23 cellular contexts compared by ENCODE assay signal in genomic region chr11:121295246-121296007, GRCh38. TPM values are rescaled to one million over a fixed set of nuclear protein-coding genes. Genes with fewer than 3 reads are reported as not detected.
DNase-seq lines count a peak whose midpoint lies in the region; ATAC-seq, FAIRE-seq and TF ChIP-seq lines count a peak whose summit lies in the region.
"Had no signal": no experiment of that assay in that cellular context is flagged by ENCODE, and none has a peak within 500 bp of the region (broad histone marks: within the 10 kb centered on the region; RNA-seq: fewer than 3 reads in every experiment).

No MANE protein-coding gene starts in this region.

- H3K4me3 ChIP-seq in breast epithelium, result no peak overlapping the region
- H3K4me3 ChIP-seq in GM12878, result peak overlapping the region; percentile 50; the same call in 1 of the 2 replicates
- no peak overlapping the region for H3K4me3 ChIP-seq in mesendoderm (ENCODE audit: low read length)
- H3K4me3 ChIP-seq: lung had no signal

- no peak overlapping the region for H4K8ac ChIP-seq in mesendoderm (ENCODE audit: low read depth, low read length)

- TF ChIP-seq POLR2A in breast epithelium (IDR thresholded peaks at IDR 0.05), result no peak
- TF ChIP-seq POLR2A in GM12878 (IDR thresholded peaks at IDR 0.05; ENCODE audit: low read depth, low read length), result no peak

- H3K79me1 ChIP-seq in mesendoderm (ENCODE audit: low read length), result peaks cover 8% of the 10 kb centered on the region

- H3K27ac Mint-ChIP-seq in MCF 10A (ENCODE audit: low read depth, unreplicated experiment) (peak overlapping the region; percentile 55), type B pancreatic cell (no peak overlapping the region)
- H3K27ac Mint-ChIP-seq: activated CD4-positive, alpha-beta memory T cell treated with anti-CD3 and anti-CD28 coated beads, Interleukin-2, amount 10 ng/mL, durations not matched to agents 7 days and 5 days had no signal

- CTCF ChIA-PET in MCF 10A (lab: Yijun Ruan, JAX) (interaction anchor here (0.6 to 0.7 kb wide), 2 partner anchors 23 to 583 kb away, joined by 3 to 4 read pairs; no protein-coding TSS in a partner anchor), GM12878 (lab: Yijun Ruan, JAX) (interaction anchor here (0.6 to 1.3 kb wide), 2 partner anchors 25 to 111 kb away, joined by 3 to 4 read pairs; no protein-coding TSS in a partner anchor)

- no peak overlapping the region for H3K9ac ChIP-seq in GM12878 (ENCODE audit: control insufficient read depth, insufficient read depth, low read length)
- H3K9ac ChIP-seq in mesendoderm (ENCODE audit: low read length), result peak overlapping the region; percentile 35

- no peak for TF ChIP-seq CTCF in MCF 10A (IDR thresholded peaks at IDR 0.05; ENCODE audit: unreplicated experiment)
- no peak for TF ChIP-seq CTCF in breast epithelium (IDR thresholded peaks at IDR 0.05)
- no peak for TF ChIP-seq CTCF in GM12878 (IDR thresholded peaks at IDR 0.05 in 2 of 3, conservative IDR thresholded peaks at IDR 0.05 in 1 of 3; ENCODE audit: control insufficient read depth in 2 of 3, extremely low read depth in 1 of 3, insufficient read depth in 1 of 3, low read depth in 3 of 3, low read length in 3 of 3)
- no peak for TF ChIP-seq CTCF in type B pancreatic cell (conservative IDR thresholded peaks at IDR 0.05)

- H3K18ac ChIP-seq in mesendoderm (ENCODE audit: low read length), result no peak overlapping the region

- H3K4me1 Mint-ChIP-seq in MCF 10A (ENCODE audit: insufficient read depth, unreplicated experiment) (peaks cover 27% of the 10 kb centered on the region), type B pancreatic cell (ENCODE audit: unreplicated experiment) (peaks cover 42% of the 10 kb centered on the region)

- no peak for TF ChIP-seq EP300 in GM12878 (IDR thresholded peaks at IDR 0.05; ENCODE audit: borderline replicate concordance in 1 of 2, control insufficient read depth in 1 of 2, low read depth in 2 of 2, low read length in 2 of 2)

- peak overlapping the region; percentile 22 for H2BK5ac ChIP-seq in mesendoderm (ENCODE audit: low read length)

- SMC1A ChIA-PET in GM12878 (lab: Charles Lee; ENCODE audit: uncharacterized antibody, unreplicated experiment), result no interaction called here

- H3K9me3 ChIP-seq in breast epithelium (no peaks in the 10 kb centered on the region), GM12878 (replicated peaks; ENCODE audit: control insufficient read depth, insufficient read depth, low read length) (peaks cover 13% of the 10 kb centered on the region)

- peak overlapping the region; percentile 38 for H2AK5ac ChIP-seq in mesendoderm (ENCODE audit: low read length)

- RAD21 ChIA-PET in GM12878 (lab: Charles Lee; ENCODE audit: unreplicated experiment), result no interaction called here

- no TSS peak for BruUV-seq in MCF 10A (replicated peaks; lab: Mats Ljungman, UMichigan)
- no TSS peak for BruUV-seq in GM12878 (replicated peaks; lab: Mats Ljungman, UMichigan)

- no peak overlapping the region for H3K27ac ChIP-seq in breast epithelium
- H3K27ac ChIP-seq in GM12878 (ENCODE audit: control insufficient read depth, insufficient read depth), result no peak overlapping the region
- H3K27ac ChIP-seq in mesendoderm (ENCODE audit: low read depth, low read length), result peak overlapping the region; percentile 17
- H3K27ac ChIP-seq: RWPE1 had no signal

- DNase-seq in MCF 10A (ENCODE audit: unreplicated experiment) (no peak), breast epithelium (ENCODE audit: low spot score in 2 of 2) (no peak), GM12878 (ENCODE audit: low read depth, low spot score) (no peak), mesendoderm (peak; percentile 44), type B pancreatic cell (ENCODE audit: extremely low spot score, unreplicated experiment) (no peak), NCI-H2227 treated with DMSO at 0.1 percent for 48 hours (lab: John Stamatoyannopoulos, UW) (no peak), DMS 273 treated with DMSO at 0.1 percent for 48 hours (lab: John Stamatoyannopoulos, UW) (no peak)
- DNase-seq: ACHN; activated CD4-positive, alpha-beta memory T cell treated with anti-CD3 and anti-CD28 coated beads, Interleukin-2, amount 10 ng/mL, durations not matched to agents 7 days and 5 days; amniotic stem cell; CD4-positive, CD25-positive, alpha-beta regulatory T cell; foreskin fibroblast; GOT3; NCI-H2029; NCI-H774; nucleus accumbens; stimulated activated CD4-positive, alpha-beta T cell treated with anti-CD3 and anti-CD28 coated beads, Interleukin-2, amount 100 ng/mL, for 48 hours; substantia nigra had no signal

- intact Hi-C loops in MCF 10A (cut with micrococcal nuclease) (loop anchor here (10.0 kb wide), 1 partner anchor 909 kb away; no protein-coding TSS in a partner anchor), breast epithelium (cut with DNase I; ENCODE audit: low total_unique reads) (no loop called here), GM12878 (cut with micrococcal nuclease; ENCODE audit: unreplicated experiment) (loop anchor here (10.0 kb wide), 1 partner anchor 271 kb away; the partner anchor contains the start of gene TBCEL)

- no peak overlapping the region for H3K4ac ChIP-seq in mesendoderm (ENCODE audit: low read depth, low read length)

- no peak for FAIRE-seq in GM12878 (lab: Jason Lieb, UNC)
- FAIRE-seq: endometrium had no signal

- H3K27me3 ChIP-seq in breast epithelium (no peaks in the 10 kb centered on the region), GM12878 (replicated peaks in 1 of 2; ENCODE audit: control insufficient read depth in 2 of 2, insufficient read depth in 2 of 2, low read length in 1 of 2) (no peaks in the 10 kb centered on the region), mesendoderm (ENCODE audit: insufficient read depth, low read length, poor library complexity) (no peaks in the 10 kb centered on the region)

- H2BK15ac ChIP-seq in mesendoderm (replicated peaks; ENCODE audit: low read depth), result no peak overlapping the region

- in situ Hi-C loops in GM12878 (cut with MboI), result no loop called here

- H3K27me3 Mint-ChIP-seq in MCF 10A (ENCODE audit: insufficient read depth, unreplicated experiment) (no peaks in the 10 kb centered on the region), type B pancreatic cell (no peaks in the 10 kb centered on the region)
- H3K27me3 Mint-ChIP-seq: activated CD4-positive, alpha-beta memory T cell treated with anti-CD3 and anti-CD28 coated beads, Interleukin-2, amount 10 ng/mL, durations not matched to agents 7 days and 5 days; CD4-positive, CD25-positive, alpha-beta regulatory T cell had no signal

- H2BK120ac ChIP-seq in mesendoderm (ENCODE audit: low read depth, low read length), result no peak overlapping the region

- H3K23ac ChIP-seq in mesendoderm (ENCODE audit: low read length), result no peak overlapping the region

- peak overlapping the region; percentile 94 for H3K4me3 Mint-ChIP-seq in MCF 10A (ENCODE audit: unreplicated experiment)
- peak overlapping the region; percentile 69 for H3K4me3 Mint-ChIP-seq in type B pancreatic cell
- H3K4me3 Mint-ChIP-seq: activated CD4-positive, alpha-beta memory T cell treated with anti-CD3 and anti-CD28 coated beads, Interleukin-2, amount 10 ng/mL, durations not matched to agents 7 days and 5 days had no signal

- H2AFZ ChIP-seq in GM12878 (ENCODE audit: control insufficient read depth, low read depth, low read length), result no peak overlapping the region

- no peak for TF ChIP-seq RAD21 in GM12878 (IDR thresholded peaks at IDR 0.05; ENCODE audit: insufficient read depth, low read depth, low read length)

- H3K36me3 ChIP-seq in breast epithelium, result no peaks in the 10 kb centered on the region
- no peaks in the 10 kb centered on the region for H3K36me3 ChIP-seq in GM12878 (ENCODE audit: control insufficient read depth in 2 of 2, insufficient read depth in 2 of 2, low read length in 1 of 2)
- H3K36me3 ChIP-seq in mesendoderm (ENCODE audit: control insufficient read depth, insufficient read depth, low read length), result no peaks in the 10 kb centered on the region

- peak overlapping the region; percentile 56; the same call in 1 of the 2 replicates for H3K4me2 ChIP-seq in GM12878 (ENCODE audit: control insufficient read depth, insufficient read depth)
- peak overlapping the region; percentile 2 for H3K4me2 ChIP-seq in mesendoderm (ENCODE audit: low read length)

- H3K79me2 ChIP-seq in GM12878 (ENCODE audit: control insufficient read depth, insufficient read depth, low read length) (peaks cover 67% of the 10 kb centered on the region), mesendoderm (ENCODE audit: control insufficient read depth, insufficient read depth, low read length) (peaks cover 61% of the 10 kb centered on the region)

- peak overlapping the region; percentile 66 for H3K56ac ChIP-seq in mesendoderm (ENCODE audit: low read length)

- POLR2A ChIA-PET in MCF 10A (lab: Yijun Ruan, JAX) (interaction anchor here (0.8 kb wide), 1 partner anchor 110 kb away, joined by 3 read pairs; no protein-coding TSS in a partner anchor), GM12878 (lab: Charles Lee) (interaction anchor here (0.5 kb wide), 1 partner anchor 183 kb away, joined by 3 read pairs; no protein-coding TSS in a partner anchor)

- H4K20me1 ChIP-seq in GM12878 (ENCODE audit: control insufficient read depth, insufficient read depth), result no peaks in the 10 kb centered on the region

- H3K36me3 Mint-ChIP-seq in MCF 10A (ENCODE audit: insufficient read depth, unreplicated experiment) (peaks cover 11% of the 10 kb centered on the region), type B pancreatic cell (peaks cover 25% of the 10 kb centered on the region)

- H3K4me1 ChIP-seq in breast epithelium, result peaks cover 0 to 5% of the 10 kb centered on the region in 2 donors
- H3K4me1 ChIP-seq in GM12878 (ENCODE audit: control insufficient read depth, insufficient read depth, low read length), result peaks cover 9% of the 10 kb centered on the region; the same call in 1 of the 2 replicates
- H3K4me1 ChIP-seq in mesendoderm (ENCODE audit: control insufficient read depth, low read depth, low read length), result peaks cover 12% of the 10 kb centered on the region

- ATAC-seq in GM12878 (no peak), GM21360 (IDR thresholded peaks at IDR 0.05; ENCODE audit: unreplicated experiment) (no peak)
- ATAC-seq: sciatic nerve had no signal

- no peaks in the 10 kb centered on the region for H3K9me3 Mint-ChIP-seq in MCF 10A (ENCODE audit: unreplicated experiment)
- H3K9me3 Mint-ChIP-seq in type B pancreatic cell, result peaks cover 4% of the 10 kb centered on the region
- H3K9me3 Mint-ChIP-seq: activated CD4-positive, alpha-beta memory T cell treated with anti-CD3 and anti-CD28 coated beads, Interleukin-2, amount 10 ng/mL, durations not matched to agents 7 days and 5 days; CD4-positive, CD25-positive, alpha-beta regulatory T cell had no signal

- 93% methylated on average over 7 of the region's 7 CpGs for WGBS in GM12878 (ENCODE audit: insufficient coverage, insufficient replicate concordance, low lambda C conversion rate, missing lambda C conversion rate)
- no CpG with 5 or more reads among the region's 7 CpGs for whole genome bisulfite sequencing in mesendoderm (ENCODE audit: extremely low coverage, insufficient coverage, low lambda C conversion rate)

- H4K5ac ChIP-seq in mesendoderm (ENCODE audit: low read length), result no peak overlapping the region

RNA-seq across cellular contexts. Expression of gene SC5D, which starts 2.9 kb away (rescaled TPM):
- total RNA-seq in MCF 10A (2022) (25.9 and 27.6 TPM in 2 replicates), breast epithelium (10 to 100 TPM; 25.8 to 54.7 (median 51.5) TPM), GM12878 (2014; rRNA removed) (27.2 and 30.1 TPM in 2 replicates), GM12878 (2014; rRNA removed; fragmentation: Illumina TruSeq; extraction: Trizol) (36.0 and 36.3 TPM in 2 replicates), GM12878 (2021) (22.5 and 23.7 TPM in 2 replicates), type B pancreatic cell (ENCODE audit: low replicate concordance) (43.9 and 48.0 TPM in 2 replicates)
- total RNA-seq in GM12878 (2013; cell fraction: nucleolus; rRNA removed), result 66.7 and 75.4 TPM in 2 replicates
- 27.6 TPM for polyA plus RNA-seq in GM12878 (2011; ENCODE audit: low read depth)
- polyA plus RNA-seq in GM12878 (2011; rRNA removed) (134 and 148 TPM in 2 replicates), GM12878 (2014; fragmentation: Illumina TruSeq; extraction: Trizol) (46.1 and 58.9 TPM in 2 replicates), GM12878 (2014; fragmentation: Nextera tagmentation; extraction: Ambion mirVana) (10 to 100 TPM; 26.5 to 31.7 TPM), GM12878 (2014; rRNA removed) (25.3 and 39.5 TPM in 2 replicates), GM12878 (2016; fragmentation: Nextera tagmentation; extraction: Ambion mirVana) (10 to 100 TPM; 26.2 to 30.0 TPM)
- polyA plus RNA-seq in GM12878 (2011; cell fraction: cytosol; rRNA removed), result 24.0 and 42.1 TPM in 2 replicates
- 27.7 and 29.9 TPM in 2 replicates for polyA plus RNA-seq in GM12878 (2011; cell fraction: nucleus; rRNA removed)
- polyA plus RNA-seq in GM12878 (2012), result 40.9 and 62.5 TPM in 2 replicates
- polyA minus RNA-seq in GM12878 (2011; rRNA and poly(A)+ RNA removed), result 60.1 and 106 TPM in 2 replicates
- polyA minus RNA-seq in GM12878 (2011; cell fraction: cytosol; rRNA and poly(A)+ RNA removed), result 12.4 and 22.0 TPM in 2 replicates
- 25.4 and 34.3 TPM in 2 replicates for polyA minus RNA-seq in GM12878 (2011; cell fraction: nucleus; rRNA and poly(A)+ RNA removed)
- 110 TPM for polyA plus RNA-seq in mesendoderm (2013, experiment 1 of 2)
- polyA plus RNA-seq in mesendoderm (2013, experiment 2 of 2), result 110 TPM
